In genomic region chr22:31290494-31291402, GRCh38 we compare ENCODE assay signal across 1 cellular context.
A peak's percentile ranks its signal among the peaks of the same experiment; 100 is the strongest.
TF ChIP-seq lines count a peak whose summit lies in the region.

No MANE protein-coding gene starts in this region.

TF ChIP-seq in K562, 482 proteins besides CTCF, POLR2A, EP300 and RAD21 (continued from another document and continues in another):
- TF ChIP-seq DEAF1 (CRISPR knock-in tag; IDR thresholded peaks at IDR 0.05), result no peak
- TF ChIP-seq HDGF (IDR thresholded peaks at IDR 0.05), result no peak
- peak; percentile 80 for TF ChIP-seq CTBP1 (IDR thresholded peaks at IDR 0.05; ENCODE audit: borderline replicate concordance)
- no peak for TF ChIP-seq DPF2 (IDR thresholded peaks at IDR 0.05)
- no peak for TF ChIP-seq MIER1 (IDR thresholded peaks at IDR 0.05; ENCODE audit: low read depth)
- TF ChIP-seq LARP7 (IDR thresholded peaks at IDR 0.05), result no peak
- no peak for TF ChIP-seq CEBPZ (IDR thresholded peaks at IDR 0.05; ENCODE audit: borderline replicate concordance, low read depth, low read length)
- TF ChIP-seq IRF9 (tag; IDR thresholded peaks at IDR 0.05), result no peak
- no peak for TF ChIP-seq SREBF2 (CRISPR knock-in tag; IDR thresholded peaks at IDR 0.05)
- peak; percentile 56; the same call in 1 of the 2 replicates for TF ChIP-seq MBD2 (IDR thresholded peaks at IDR 0.05; ENCODE audit: borderline replicate concordance, low read depth)
- no peak for TF ChIP-seq DLX4 (CRISPR knock-in tag; IDR thresholded peaks at IDR 0.05)
- peak; percentile 90 for TF ChIP-seq RBFOX2 (IDR thresholded peaks at IDR 0.05; ENCODE audit: low read depth, low read length)
- TF ChIP-seq PHF21A (IDR thresholded peaks at IDR 0.05; ENCODE audit: borderline replicate concordance, low read depth), result 0 out of 2 replicates have a peak, but pooled peaks have one; percentile 8
- no peak for TF ChIP-seq SMARCC2 (IDR thresholded peaks at IDR 0.05; ENCODE audit: low read depth)
- no peak for TF ChIP-seq ZHX1 (conservative IDR thresholded peaks at IDR 0.05; ENCODE audit: low read length)
- TF ChIP-seq ZC3H11A (IDR thresholded peaks at IDR 0.05; ENCODE audit: low read depth, low read length), result no peak
- no peak for TF ChIP-seq ZNF41 (CRISPR knock-in tag; conservative IDR thresholded peaks at IDR 0.05)
- TF ChIP-seq TAF9B (IDR thresholded peaks at IDR 0.05; ENCODE audit: partially characterized antibody), result no peak
- no peak for TF ChIP-seq CHD7 (IDR thresholded peaks at IDR 0.05; ENCODE audit: low read depth, low read length)
- no peak for TF ChIP-seq SFPQ (IDR thresholded peaks at IDR 0.05; ENCODE audit: low read depth, low read length)
- TF ChIP-seq RUNX1 (IDR thresholded peaks at IDR 0.05; ENCODE audit: low read depth), result no peak
- TF ChIP-seq KDM4B (IDR thresholded peaks at IDR 0.05; ENCODE audit: borderline replicate concordance in 2 of 2, low read depth in 1 of 2), result no peak
- peak; percentile 81 for TF ChIP-seq ZNF592 (IDR thresholded peaks at IDR 0.05)
- no peak for TF ChIP-seq ATF1 (CRISPR knock-in tag; IDR thresholded peaks at IDR 0.05)
- peak; percentile 86 for TF ChIP-seq ATF1 (tag; IDR thresholded peaks at IDR 0.05)
- no peak for TF ChIP-seq ZNF696 (CRISPR knock-in tag; conservative IDR thresholded peaks at IDR 0.05)
